Comparison of ENCODE assay signal across 26 cellular contexts in genomic region chr11:8026982-8027381, GRCh38.
"Had no signal": no experiment of that assay in that cellular context is flagged by ENCODE, and none has a peak within 500 bp of the region (broad histone marks: within the 10 kb centered on the region; RNA-seq: fewer than 3 reads in every experiment).

No MANE protein-coding gene starts in this region.

- H3K4me2 ChIP-seq: KMS-11 had no signal

- DNase-seq: activated CD4-positive, alpha-beta memory T cell treated with anti-CD3 and anti-CD28 coated beads, Interleukin-2, amount 10 ng/mL, durations not matched to agents 7 days and 5 days; activated CD4-positive, alpha-beta T cell treated with anti-CD3 and anti-CD28 coated beads, Interleukin-2, amount 50 U/mL, for 1 hour; activated CD4-positive, CD25-positive, alpha-beta regulatory T cell; activated CD8-positive, alpha-beta memory T cell treated with anti-CD3 and anti-CD28 coated beads, Interleukin-2, amount 50 U/mL, for 4 hours; activated gamma-delta T cell treated with Interleukin-2 at 50 U/mL for 16 hours; activated naive CD4-positive, alpha-beta T cell treated with anti-CD3 and anti-CD28 coated beads, Interleukin-2, amount 10 ng/mL, durations not matched to agents 7 days and 5 days; activated naive CD8-positive, alpha-beta T cell treated with anti-CD3 and anti-CD28 coated beads for 36 hours; activated T-cell treated with anti-CD3 and anti-CD28 coated beads, Interleukin-2, amount 50 U/mL, for 72 hours; anterior cingulate cortex; cerebellar nuclear complex; NCI-H1092; NCI-H1417; NCI-H1694; NCI-H2029; NCI-H345; NCI-H510A; NCI-H526 treated with DMSO at 0.1 percent for 48 hours; NCI-H82; NK-92 treated with Interleukin-12 subunit alpha and Interleukin-12 subunit beta, amount 100 ng/mL, for 24 hours; PC-3; SHP77; T-helper 17 cell; T1000 had no signal

- H3K9ac ChIP-seq: KMS-11 had no signal

- ATAC-seq: activated T-cell treated with anti-CD3 and anti-CD28 coated beads, Interleukin-2, amount 50 U/mL, for 72 hours; PC-3; T-helper 17 cell had no signal

- H3K36me3 Mint-ChIP-seq: activated naive CD4-positive, alpha-beta T cell treated with anti-CD3 and anti-CD28 coated beads, Interleukin-2, amount 10 ng/mL, durations not matched to agents 7 days and 5 days; activated naive CD8-positive, alpha-beta T cell treated with anti-CD3 and anti-CD28 coated beads for 36 hours had no signal

- H3K4me1 Mint-ChIP-seq: activated naive CD4-positive, alpha-beta T cell treated with anti-CD3 and anti-CD28 coated beads, Interleukin-2, amount 10 ng/mL, durations not matched to agents 7 days and 5 days had no signal

- H3K9me3 Mint-ChIP-seq: activated CD4-positive, alpha-beta memory T cell treated with anti-CD3 and anti-CD28 coated beads, Interleukin-2, amount 10 ng/mL, durations not matched to agents 7 days and 5 days; activated naive CD4-positive, alpha-beta T cell treated with anti-CD3 and anti-CD28 coated beads, Interleukin-2, amount 10 ng/mL, durations not matched to agents 7 days and 5 days; activated naive CD8-positive, alpha-beta T cell treated with anti-CD3 and anti-CD28 coated beads for 36 hours; activated T-cell treated with anti-CD3 and anti-CD28 coated beads, Interleukin-2, amount 50 U/mL, for 72 hours; activated T-helper 2 cell treated with anti-CD3 and anti-CD28 coated beads, Interferon-gamma antibody, Interleukin-2, Interleukin-4, amounts not matched to agents 10 μg/mL and 5 μg/mL and 100 μg/mL, durations not matched to agents 14 hours and 24 hours and 36 hours had no signal

- H3K4me3 Mint-ChIP-seq: activated CD4-positive, alpha-beta memory T cell treated with anti-CD3 and anti-CD28 coated beads, Interleukin-2, amount 10 ng/mL, durations not matched to agents 7 days and 5 days; activated naive CD4-positive, alpha-beta T cell treated with anti-CD3 and anti-CD28 coated beads, Interleukin-2, amount 10 ng/mL, durations not matched to agents 7 days and 5 days; activated naive CD8-positive, alpha-beta T cell treated with anti-CD3 and anti-CD28 coated beads for 36 hours; activated T-cell treated with anti-CD3 and anti-CD28 coated beads, Interleukin-2, amount 50 U/mL, for 72 hours; T-helper 17 cell had no signal

- H3K27ac Mint-ChIP-seq: activated CD4-positive, alpha-beta memory T cell treated with anti-CD3 and anti-CD28 coated beads, Interleukin-2, amount 10 ng/mL, durations not matched to agents 7 days and 5 days; activated naive CD4-positive, alpha-beta T cell treated with anti-CD3 and anti-CD28 coated beads, Interleukin-2, amount 10 ng/mL, durations not matched to agents 7 days and 5 days; activated naive CD8-positive, alpha-beta T cell treated with anti-CD3 and anti-CD28 coated beads for 36 hours; activated T-cell treated with anti-CD3 and anti-CD28 coated beads, Interleukin-2, amount 50 U/mL, for 72 hours; activated T-helper 2 cell treated with anti-CD3 and anti-CD28 coated beads, Interferon-gamma antibody, Interleukin-2, Interleukin-4, amounts not matched to agents 10 μg/mL and 5 μg/mL and 100 μg/mL, durations not matched to agents 14 hours and 24 hours and 36 hours; T-helper 17 cell had no signal

- H3K27ac ChIP-seq: KMS-11, VCaP had no signal
